Comparison of ENCODE assay signal across 9 cellular contexts in genomic region chr10:71868192-71868697, GRCh38. TPM values are rescaled to one million over a fixed set of nuclear protein-coding genes. Genes with fewer than 3 reads are reported as not detected.
DNase-seq lines count a peak whose midpoint lies in the region; ATAC-seq and TF ChIP-seq lines count a peak whose summit lies in the region.
"Had no signal": no experiment of that assay in that cellular context is flagged by ENCODE, and none has a peak within 500 bp of the region (broad histone marks: within the 10 kb centered on the region; RNA-seq: fewer than 3 reads in every experiment).

No MANE protein-coding gene starts in this region.

- no peaks in the 10 kb centered on the region for H3K27me3 ChIP-seq in SK-N-SH (ENCODE audit: insufficient read depth)

- WGBS in SK-N-SH (ENCODE audit: low lambda C conversion rate) = 74% methylated on average over 4 of the region's 5 CpGs

- CTCF ChIA-PET in SK-N-SH (lab: Yijun Ruan, JAX) = interaction anchor here (0.8 kb wide), 1 partner anchor 19 kb away, joined by 3 read pairs; no protein-coding TSS in a partner anchor

- peaks cover 5 to 15% of the 10 kb centered on the region in 2 experiments; a peak in 3 of 4 replicates for H3K4me1 ChIP-seq in SK-N-SH (ENCODE audit: control insufficient read depth in 1 of 2, insufficient read depth in 2 of 2, low read depth in 1 of 2, low read length in 1 of 2)

- no peaks in the 10 kb centered on the region for H3K9me3 ChIP-seq in SK-N-SH

- no peak for TF ChIP-seq RAD21 in SK-N-SH (IDR thresholded peaks at IDR 0.05; ENCODE audit: low read length)

- no peaks in the 10 kb centered on the region for H3K36me3 ChIP-seq in SK-N-SH (replicated peaks in 1 of 2; ENCODE audit: control insufficient read depth in 1 of 2, insufficient read depth in 2 of 2, low read length in 1 of 2)

- intact Hi-C loops in Right ventricle myocardium superior (cut with DNase I) = no loop called here

- H4K20me1 ChIP-seq in SK-N-SH (ENCODE audit: insufficient read depth) = no peaks in the 10 kb centered on the region

- POLR2A ChIA-PET in SK-N-SH (lab: Yijun Ruan, JAX) = no interaction called here

- H3K9ac ChIP-seq in SK-N-SH = no peak overlapping the region

- peak; percentile 55 for ATAC-seq in HG03108 (IDR thresholded peaks at IDR 0.05; ENCODE audit: unreplicated experiment)
- ATAC-seq in Right ventricle myocardium superior (ENCODE audit: poor library complexity) = peak; percentile 73
- ATAC-seq in stimulated activated naive CD8-positive, alpha-beta T cell treated with anti-CD3 and anti-CD28 coated beads, Interleukin-15, Interleukin-2, amounts not matched to agents 100 U/mL and 50 U/mL, for 24 hours = peak; percentile 73
- ATAC-seq in HG03460 (IDR thresholded peaks at IDR 0.05; ENCODE audit: unreplicated experiment) = no peak
- no peak for ATAC-seq in HG03139 (IDR thresholded peaks at IDR 0.05; ENCODE audit: unreplicated experiment)

- no peak overlapping the region for H3K4me2 ChIP-seq in SK-N-SH

- DNase-seq in SK-N-SH (peak; percentile 44), Right ventricle myocardium superior (peak; percentile 63), Ammon's horn (ENCODE audit: low spot score) (no peak)
- no peak for DNase-seq in stimulated activated naive CD8-positive, alpha-beta T cell treated with anti-CD3 and anti-CD28 coated beads, Interleukin-15, Interleukin-2, amounts not matched to agents 100 U/mL and 50 U/mL, for 24 hours
- DNase-seq in activated CD4-positive, CD25-positive, alpha-beta regulatory T cell (lab: John Stamatoyannopoulos, UW) = no peak

- H3K27ac ChIP-seq in SK-N-SH (ENCODE audit: low read depth in 2 of 2, low read length in 1 of 2) = no peak overlapping the region; a peak in 1 of 4 replicates
- H3K27ac ChIP-seq: SK-N-MC had no signal

- TF ChIP-seq CTCF in SK-N-SH (IDR thresholded peaks at IDR 0.05) = no peak

- H3F3A ChIP-seq in SK-N-SH (replicated peaks; ENCODE audit: insufficient read depth) = peaks cover 8% of the 10 kb centered on the region

- no peak overlapping the region for H3K4me3 ChIP-seq in SK-N-SH (ENCODE audit: low read depth in 2 of 2, low read length in 1 of 2)
- H3K4me3 ChIP-seq: SK-N-MC had no signal

- no peaks in the 10 kb centered on the region for H3K9me2 ChIP-seq in SK-N-SH

- no peaks in the 10 kb centered on the region for H3K79me2 ChIP-seq in SK-N-SH (ENCODE audit: insufficient read depth)

- H2AFZ ChIP-seq in SK-N-SH (ENCODE audit: low read depth) = no peak overlapping the region

- TF ChIP-seq EP300 in SK-N-SH (IDR thresholded peaks at IDR 0.05; ENCODE audit: borderline replicate concordance in 1 of 2, low read depth in 1 of 2, low read length in 1 of 2) = peak in 1 of 2 experiments; percentile 8; a peak in 1 of 4 replicates

TF ChIP-seq in SK-N-SH, 30 proteins besides CTCF, POLR2A, EP300 and RAD21:
- no peak for TF ChIP-seq FOXM1 (IDR thresholded peaks at IDR 0.05; ENCODE audit: low read depth)
- peak; percentile 45; the same call in 1 of the 2 replicates for TF ChIP-seq TCF12 (IDR thresholded peaks at IDR 0.05)
- TF ChIP-seq FOSL2 (IDR thresholded peaks at IDR 0.05; ENCODE audit: borderline replicate concordance, low read depth) = no peak
- peak; percentile 61 for TF ChIP-seq NFIC (IDR thresholded peaks at IDR 0.05; ENCODE audit: borderline replicate concordance)
- TF ChIP-seq JUND (IDR thresholded peaks at IDR 0.05) = no peak
- peak; percentile 19; the same call in 1 of the 2 replicates for TF ChIP-seq USF2 (IDR thresholded peaks at IDR 0.05; ENCODE audit: borderline replicate concordance, low read depth, low read length)
- TF ChIP-seq, protein P1, sequence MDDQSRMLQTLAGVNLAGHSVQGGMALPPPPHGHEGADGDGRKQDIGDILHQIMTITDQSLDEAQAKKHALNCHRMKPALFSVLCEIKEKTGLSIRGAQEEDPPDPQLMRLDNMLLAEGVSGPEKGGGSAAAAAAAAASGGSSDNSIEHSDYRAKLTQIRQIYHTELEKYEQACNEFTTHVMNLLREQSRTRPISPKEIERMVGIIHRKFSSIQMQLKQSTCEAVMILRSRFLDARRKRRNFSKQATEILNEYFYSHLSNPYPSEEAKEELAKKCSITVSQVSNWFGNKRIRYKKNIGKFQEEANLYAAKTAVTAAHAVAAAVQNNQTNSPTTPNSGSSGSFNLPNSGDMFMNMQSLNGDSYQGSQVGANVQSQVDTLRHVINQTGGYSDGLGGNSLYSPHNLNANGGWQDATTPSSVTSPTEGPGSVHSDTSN (IDR thresholded peaks at IDR 0.05) = 0 out of 2 replicates have a peak, but pooled peaks have one; percentile 5
- TF ChIP-seq USF1 (IDR thresholded peaks at IDR 0.05; ENCODE audit: borderline replicate concordance, low read depth) = no peak; the same call in 1 of the 2 replicates
TF ChIP-seq in SK-N-SH: peak in this region for 4.

RNA-seq across cellular contexts. Expression of gene PSAP, which starts 17.2 kb away (rescaled TPM):
- 1,647 and 1,947 TPM in 2 replicates for polyA plus RNA-seq in SK-N-SH (2012; rRNA removed)
- polyA plus RNA-seq in SK-N-SH (2012; cell fraction: cytosol; rRNA removed) = 1,355 and 1,432 TPM in 2 replicates
- polyA plus RNA-seq in SK-N-SH (2012; cell fraction: nucleus; rRNA removed) = 2,007 and 2,090 TPM in 2 replicates
- 1,816 TPM for total RNA-seq in Right ventricle myocardium superior

Comparison
In these comparisons a context has a peak if more than half of its experiments do, and no peak if none do; other contexts are left out.
1. ATAC-seq: peak in HG03108 (single experiment), Right ventricle myocardium superior (single experiment) and stimulated activated naive CD8-positive, alpha-beta T cell treated with anti-CD3 and anti-CD28 coated beads, Interleukin-15, Interleukin-2, amounts not matched to agents 100 U/mL and 50 U/mL, for 24 hours (single experiment); none in HG03460 (single experiment) and HG03139 (single experiment).
2. DNase-seq: peak in SK-N-SH (single experiment) and Right ventricle myocardium superior (single experiment); none in stimulated activated naive CD8-positive, alpha-beta T cell treated with anti-CD3 and anti-CD28 coated beads, Interleukin-15, Interleukin-2, amounts not matched to agents 100 U/mL and 50 U/mL, for 24 hours (single experiment), activated CD4-positive, CD25-positive, alpha-beta regulatory T cell (0 of 4) and Ammon's horn (single experiment).